21 cellular contexts compared by ENCODE assay signal in the genomic region with DNA sequence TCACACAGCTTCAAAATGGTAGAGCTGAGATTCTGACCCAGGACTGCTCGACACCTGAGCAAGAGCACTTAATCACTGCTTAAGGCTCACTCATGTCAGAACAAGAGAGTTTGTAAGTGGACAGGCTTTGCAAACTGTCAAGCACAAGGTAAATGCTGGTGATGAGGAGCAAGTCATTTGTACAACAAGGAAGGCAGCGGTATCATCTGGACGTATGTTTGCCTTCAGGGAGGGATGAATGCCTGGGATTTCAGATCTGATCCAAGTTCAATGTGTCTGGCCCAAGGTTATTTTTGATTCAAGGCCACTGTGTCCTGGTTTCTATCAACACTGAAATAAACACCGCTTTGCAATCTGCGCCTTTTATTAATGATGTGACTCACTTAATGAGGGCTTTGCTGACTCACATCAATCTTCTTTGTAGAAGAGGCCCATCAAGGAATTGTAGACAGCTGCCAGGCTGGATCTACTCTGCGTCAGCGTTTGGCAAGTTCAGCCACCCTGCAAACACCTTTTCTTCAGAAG.
DNase-seq lines count a peak whose midpoint lies in the region; ATAC-seq and TF ChIP-seq lines count a peak whose summit lies in the region.
"Had no signal": no experiment of that assay in that cellular context is flagged by ENCODE, and none has a peak within 500 bp of the region (broad histone marks: within the 10 kb centered on the region; RNA-seq: fewer than 3 reads in every experiment).

No MANE protein-coding gene starts in this region.

- no peak for DNase-seq in Right ventricle myocardium inferior (ENCODE audit: missing footprints)
- no peak for DNase-seq in cardiac septum (ENCODE audit: low spot score)
- DNase-seq in left kidney (ENCODE audit: low read depth, low spot score), result peak; percentile 4
- DNase-seq in LoVo (ENCODE audit: low spot score), result no peak
- DNase-seq in HFFc6, result no peak
- DNase-seq in brain microvascular endothelial cell, result no peak
- DNase-seq: amygdala; CD8-positive, alpha-beta memory T cell; erythroblast; naive thymus-derived CD8-positive, alpha-beta T cell; NCI-H1105; NCI-H2171; posterior cingulate gyrus; SHP77; stimulated activated CD4-positive, alpha-beta T cell treated with anti-CD3 and anti-CD28 coated beads, Interleukin-15, amount 100 ng/mL, for 24 hours; stimulated activated naive CD8-positive, alpha-beta T cell treated with anti-CD3 and anti-CD28 coated beads, Interleukin-15, Interleukin-2, amounts not matched to agents 100 U/mL and 50 U/mL, for 24 hours; T-helper 2 cell had no signal

- intact Hi-C loops in Right ventricle myocardium inferior (cut with DNase I), result loop anchor here (5.0 kb wide), 1 partner anchor 111 kb away; no protein-coding TSS in a partner anchor
- intact Hi-C loops in cardiac septum (cut with DNase I), result no loop called here

- peaks cover 15% of the 10 kb centered on the region for H3K36me3 Mint-ChIP-seq in HFFc6 (ENCODE audit: low read depth)

- no peak overlapping the region for H3K27ac ChIP-seq in brain microvascular endothelial cell

- H3K36me3 ChIP-seq in brain microvascular endothelial cell (replicated peaks), result no peaks in the 10 kb centered on the region

- no peaks in the 10 kb centered on the region for H3K27me3 ChIP-seq in brain microvascular endothelial cell (replicated peaks)

- no peak overlapping the region for H3K4me3 ChIP-seq in brain microvascular endothelial cell (ENCODE audit: low read depth, low read length)

- TF ChIP-seq CTCF in HFFc6 (IDR thresholded peaks at IDR 0.05), result no peak
- no peak for TF ChIP-seq CTCF in brain microvascular endothelial cell (IDR thresholded peaks at IDR 0.05; ENCODE audit: low read depth, low read length, missing control alignments)

- H3K4me3 Mint-ChIP-seq in HFFc6, result no peak overlapping the region
- H3K4me3 Mint-ChIP-seq: CD8-positive, alpha-beta memory T cell; dendritic cell treated with granulocyte-macrophage colony-stimulating factor and Interleukin-4, amounts not matched to agents 40 ng/mL and 50 ng/mL, for 4 days; naive thymus-derived CD8-positive, alpha-beta T cell had no signal

- in situ Hi-C loops in brain microvascular endothelial cell (cut with HindIII; ENCODE audit: low pct_ligation_motif_present, low sequenced_read_pairs), result no loop called here

- ATAC-seq in Right ventricle myocardium inferior (peak; percentile 93), esophagus mucosa (peak; percentile 90), GM18868 (IDR thresholded peaks at IDR 0.05; ENCODE audit: unreplicated experiment) (no peak)
- ATAC-seq: left lobe of liver; naive thymus-derived CD8-positive, alpha-beta T cell; stimulated activated naive CD8-positive, alpha-beta T cell treated with anti-CD3 and anti-CD28 coated beads, Interleukin-15, Interleukin-2, amounts not matched to agents 100 U/mL and 50 U/mL, for 24 hours had no signal

- peaks cover 19% of the 10 kb centered on the region for H3K9me3 Mint-ChIP-seq in HFFc6

- peaks cover 9% of the 10 kb centered on the region for H3K27me3 Mint-ChIP-seq in HFFc6 (ENCODE audit: insufficient read depth)
- H3K27me3 Mint-ChIP-seq: CD8-positive, alpha-beta memory T cell; dendritic cell treated with granulocyte-macrophage colony-stimulating factor and Interleukin-4, amounts not matched to agents 40 ng/mL and 50 ng/mL, for 4 days had no signal

- H3K4me1 Mint-ChIP-seq in HFFc6 (ENCODE audit: low read depth), result peaks cover 8% of the 10 kb centered on the region; the same call in 1 of the 2 replicates
- H3K4me1 Mint-ChIP-seq: CD8-positive, alpha-beta memory T cell; naive thymus-derived CD8-positive, alpha-beta T cell had no signal

- H3K27ac Mint-ChIP-seq in HFFc6, result no peak overlapping the region
- H3K27ac Mint-ChIP-seq: CD8-positive, alpha-beta memory T cell; dendritic cell treated with granulocyte-macrophage colony-stimulating factor and Interleukin-4, amounts not matched to agents 40 ng/mL and 50 ng/mL, for 4 days; naive thymus-derived CD8-positive, alpha-beta T cell had no signal
